15 cellular contexts compared by ENCODE assay signal in the genomic region with DNA sequence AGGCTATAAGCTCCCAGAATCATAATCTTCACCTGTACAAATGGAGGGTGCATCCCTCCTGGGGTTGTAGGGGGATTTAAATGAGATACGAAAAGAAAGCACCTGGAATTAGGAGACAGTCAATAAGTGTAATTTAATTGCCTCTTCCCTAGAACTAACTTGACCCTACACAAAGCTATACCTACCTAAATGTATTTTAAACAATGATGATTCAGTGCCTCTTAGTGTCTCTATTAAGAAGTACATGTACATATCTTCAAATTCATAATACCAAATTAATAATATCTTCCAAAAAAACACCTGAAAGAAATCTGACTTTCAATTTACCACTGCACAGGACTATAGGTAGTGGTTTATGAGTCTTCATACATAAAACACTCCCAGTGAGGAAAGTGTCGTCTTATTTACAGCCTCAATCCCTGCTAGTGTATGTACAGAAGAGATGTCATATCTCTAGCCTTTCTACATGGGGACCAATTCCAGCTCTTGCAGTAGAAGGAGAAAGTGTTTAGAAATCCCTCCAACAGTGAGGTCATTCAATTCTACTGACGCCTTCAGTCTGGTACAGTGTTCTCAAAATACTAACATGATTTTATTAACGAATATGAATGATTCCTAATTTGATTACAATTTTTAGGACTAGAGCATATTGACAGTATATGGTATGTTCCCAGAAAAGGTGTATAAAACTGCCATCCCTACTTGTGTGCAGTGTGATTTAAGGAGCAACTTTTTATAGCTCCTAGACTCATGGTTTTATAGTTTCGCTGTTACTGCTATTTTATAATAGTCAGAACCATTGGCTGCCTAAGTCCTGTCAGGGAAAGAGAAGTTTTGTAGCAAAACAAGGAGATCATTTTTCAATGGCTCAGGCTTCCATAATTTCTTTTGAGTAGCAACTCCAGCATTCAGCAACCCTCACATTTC.
"Had no signal": no experiment of that assay in that cellular context is flagged by ENCODE, and none has a peak within 500 bp of the region (broad histone marks: within the 10 kb centered on the region; RNA-seq: fewer than 3 reads in every experiment).

No MANE protein-coding gene starts in this region.

- H3K4me3 ChIP-seq: cardiac muscle cell, spleen had no signal

- H3K27me3 ChIP-seq: cardiac muscle cell, spleen had no signal

- H3K4me1 ChIP-seq: spleen had no signal

- DNase-seq: activated CD4-positive, alpha-beta T cell treated with anti-CD3 and anti-CD28 coated beads, Interleukin-2, amount 50 U/mL, for 1 hour; activated effector memory CD4-positive, alpha-beta T cell treated with Interleukin-2 at 50 U/mL for 16 hours; activated T-cell treated with anti-CD3 and anti-CD28 coated beads, Interleukin-2, amount 50 U/mL, for 1 hour; aorta; cortex of kidney; effector memory CD4-positive, alpha-beta T cell; posterior cingulate gyrus; SIG-M5; spleen; stimulated activated CD4-positive, alpha-beta T cell treated with anti-CD3 and anti-CD28 coated beads, Interleukin-1b, Interleukin-23, amount 100 ng/mL, for 48 hours; stimulated activated naive B cell treated with anti-CD40 and anti-IgM and Interleukin-4, amounts not matched to agents 10 μg/mL and 1 μg/mL and 100 μg/mL, for 72 hours; T-helper 2 cell had no signal

- H3K9me3 ChIP-seq: spleen had no signal

- H3K27ac ChIP-seq: cardiac muscle cell, spleen had no signal

- ATAC-seq: activated naive CD4-positive, alpha-beta T cell treated with anti-CD3 and anti-CD28 coated beads, Interleukin-2, amount 50 U/mL, for 72 hours; left lobe of liver; stimulated activated naive B cell treated with anti-CD40 and anti-IgM and Interleukin-4, amounts not matched to agents 10 μg/mL and 1 μg/mL and 100 μg/mL, for 72 hours had no signal

- H3K36me3 ChIP-seq: cardiac muscle cell, spleen had no signal
